ENCODE assay signal across 8 cellular contexts in genomic region chr1:174743654-174744561, GRCh38.
A peak's percentile ranks its signal among the peaks of the same experiment; 100 is the strongest.
DNase-seq lines count a peak whose midpoint lies in the region; ATAC-seq, FAIRE-seq and TF ChIP-seq lines count a peak whose summit lies in the region.

No MANE protein-coding gene starts in this region.

- no peaks in the 10 kb centered on the region for H3K36me3 Mint-ChIP-seq in brain
- no peaks in the 10 kb centered on the region for H3K36me3 Mint-ChIP-seq in stimulated activated effector memory CD8-positive, alpha-beta T cell treated with anti-CD3 and anti-CD28 coated beads, Interleukin-12 subunit alpha, Interleukin-12 subunit beta, amount 100 ng/mL, for 72 hours
- no peaks in the 10 kb centered on the region for H3K36me3 Mint-ChIP-seq in activated T-helper 17 cell treated with anti-CD3 and anti-CD28 coated beads, Interleukin-2, amount 50 U/mL, for 72 hours (ENCODE audit: low read depth)

- no peaks in the 10 kb centered on the region for H3K27me3 Mint-ChIP-seq in brain
- no peaks in the 10 kb centered on the region for H3K27me3 Mint-ChIP-seq in activated T-helper 17 cell treated with anti-CD3 and anti-CD28 coated beads, Interleukin-2, amount 50 U/mL, for 72 hours

- no peak for ATAC-seq in stimulated activated effector memory CD8-positive, alpha-beta T cell treated with anti-CD3 and anti-CD28 coated beads, Interleukin-12 subunit alpha, Interleukin-12 subunit beta, amount 100 ng/mL, for 72 hours
- ATAC-seq in activated T-helper 17 cell treated with anti-CD3 and anti-CD28 coated beads, Interleukin-2, amount 50 U/mL, for 72 hours (replicated peaks): no peak
- no peak for ATAC-seq in HG02970 (IDR thresholded peaks at IDR 0.05; ENCODE audit: low FRiP score, unreplicated experiment)

- H3K27ac Mint-ChIP-seq in brain: no peak overlapping the region
- no peak overlapping the region for H3K27ac Mint-ChIP-seq in stimulated activated effector memory CD8-positive, alpha-beta T cell treated with anti-CD3 and anti-CD28 coated beads, Interleukin-12 subunit alpha, Interleukin-12 subunit beta, amount 100 ng/mL, for 72 hours
- H3K27ac Mint-ChIP-seq in activated T-helper 17 cell treated with anti-CD3 and anti-CD28 coated beads, Interleukin-2, amount 50 U/mL, for 72 hours: no peak overlapping the region

- FAIRE-seq in A204.1 (lab: Jason Lieb, UNC): peak; percentile 98

- H3K4me3 Mint-ChIP-seq in brain: no peak overlapping the region
- no peak overlapping the region for H3K4me3 Mint-ChIP-seq in stimulated activated effector memory CD8-positive, alpha-beta T cell treated with anti-CD3 and anti-CD28 coated beads, Interleukin-12 subunit alpha, Interleukin-12 subunit beta, amount 100 ng/mL, for 72 hours
- H3K4me3 Mint-ChIP-seq in activated T-helper 17 cell treated with anti-CD3 and anti-CD28 coated beads, Interleukin-2, amount 50 U/mL, for 72 hours: no peak overlapping the region

- H3K4me1 Mint-ChIP-seq in brain: peaks cover 11% of the 10 kb centered on the region
- H3K4me1 Mint-ChIP-seq in stimulated activated effector memory CD8-positive, alpha-beta T cell treated with anti-CD3 and anti-CD28 coated beads, Interleukin-12 subunit alpha, Interleukin-12 subunit beta, amount 100 ng/mL, for 72 hours: peaks cover 6% of the 10 kb centered on the region
- no peaks in the 10 kb centered on the region for H3K4me1 Mint-ChIP-seq in activated T-helper 17 cell treated with anti-CD3 and anti-CD28 coated beads, Interleukin-2, amount 50 U/mL, for 72 hours

- DNase-seq in NCI-H2227 treated with DMSO at 0.1 percent for 48 hours (lab: John Stamatoyannopoulos, UW) (peak; percentile 73), kidney tubule cell (ENCODE audit: low spot score) (peak; percentile 49)
- no peak for DNase-seq in stimulated activated effector memory CD8-positive, alpha-beta T cell treated with anti-CD3 and anti-CD28 coated beads, Interleukin-12 subunit alpha, Interleukin-12 subunit beta, amount 100 ng/mL, for 72 hours (ENCODE audit: low spot score in 2 of 2)

- TF ChIP-seq CTCF in GM12875 (IDR thresholded peaks at IDR 0.05; ENCODE audit: borderline replicate concordance, insufficient read depth, low read depth, low read length) (peak; percentile 18; the same call in 1 of the 2 replicates), brain (conservative IDR thresholded peaks at IDR 0.05) (peak; percentile 81 to 82)

- H3K9me3 Mint-ChIP-seq in brain: no peaks in the 10 kb centered on the region
- no peaks in the 10 kb centered on the region for H3K9me3 Mint-ChIP-seq in stimulated activated effector memory CD8-positive, alpha-beta T cell treated with anti-CD3 and anti-CD28 coated beads, Interleukin-12 subunit alpha, Interleukin-12 subunit beta, amount 100 ng/mL, for 72 hours
- H3K9me3 Mint-ChIP-seq in activated T-helper 17 cell treated with anti-CD3 and anti-CD28 coated beads, Interleukin-2, amount 50 U/mL, for 72 hours: no peaks in the 10 kb centered on the region

- no peak overlapping the region for H3K4me3 ChIP-seq in GM12875 (ENCODE audit: low read depth, low read length)

Comparison
In these comparisons a context has a peak if more than half of its experiments do, and no peak if none do; other contexts are left out.
1. DNase-seq: peak in NCI-H2227 treated with DMSO at 0.1 percent for 48 hours (single experiment) and kidney tubule cell (single experiment); none in stimulated activated effector memory CD8-positive, alpha-beta T cell treated with anti-CD3 and anti-CD28 coated beads, Interleukin-12 subunit alpha, Interleukin-12 subunit beta, amount 100 ng/mL, for 72 hours (0 of 2).